Comparison of ENCODE assay signal across 23 cellular contexts in the genomic region with DNA sequence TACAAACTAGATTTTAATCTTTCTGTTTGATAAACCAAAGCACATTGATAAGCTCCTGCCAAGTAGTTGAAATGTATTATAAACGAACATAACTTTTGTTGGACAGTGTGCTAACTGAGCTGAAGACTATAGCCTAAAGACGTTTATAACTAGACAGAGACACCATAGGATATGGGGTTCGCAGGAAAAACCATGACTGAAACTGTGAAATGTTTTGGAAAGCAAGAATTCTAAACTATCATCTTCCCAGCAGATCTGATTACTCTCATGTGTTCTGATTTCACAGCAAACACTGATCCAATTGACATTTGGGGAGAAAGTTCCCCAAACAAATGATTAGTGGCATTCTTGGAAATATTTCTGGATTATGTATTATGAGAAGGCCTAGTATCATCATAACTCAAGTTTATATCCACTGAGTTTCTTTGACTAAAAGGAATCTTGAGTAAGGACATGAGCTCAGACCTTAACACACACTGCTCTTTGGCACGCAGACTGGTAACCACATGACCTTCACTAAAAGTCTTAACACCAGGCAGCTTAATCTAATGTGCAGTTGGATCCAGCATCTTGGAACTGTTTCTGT.
DNase-seq lines count a peak whose midpoint lies in the region; ATAC-seq and TF ChIP-seq lines count a peak whose summit lies in the region.
"Had no signal": no experiment of that assay in that cellular context is flagged by ENCODE, and none has a peak within 500 bp of the region (broad histone marks: within the 10 kb centered on the region; RNA-seq: fewer than 3 reads in every experiment).

No MANE protein-coding gene starts in this region.

- DNase-seq in MG63: peak; percentile 70
- peak; percentile 65 for DNase-seq in fibroblast of the aortic adventitia (ENCODE audit: low read depth)
- no peak for DNase-seq in nephron progenitor cell
- DNase-seq in NCI-H1105 (lab: John Stamatoyannopoulos, UW): no peak
- no peak for DNase-seq in medulla oblongata (ENCODE audit: extremely low spot score)
- no peak for DNase-seq in NCI-H2107 (lab: John Stamatoyannopoulos, UW)
- DNase-seq: activated CD4-positive, alpha-beta T cell treated with anti-CD3 and anti-CD28 coated beads for 48 hours; activated naive CD4-positive, alpha-beta T cell; CD8-positive, alpha-beta T cell; dermis blood vessel endothelial cell; DND-41; glutamatergic neuron; H9; immature natural killer cell; naive B cell; NCI-H187 treated with DMSO at 0.1 percent for 48 hours; NCI-H446; RPMI8226; stimulated activated CD4-positive, alpha-beta T cell treated with anti-CD3 and anti-CD28 coated beads, Interleukin-12 subunit alpha, Interleukin-12 subunit beta, amount 100 ng/mL, for 4 hours had no signal

- no peaks in the 10 kb centered on the region for H3K36me3 ChIP-seq in MG63
- H3K36me3 ChIP-seq: tibial artery had no signal

- H3K36me3 Mint-ChIP-seq in nephron progenitor cell (ENCODE audit: low read depth): peaks cover 36% of the 10 kb centered on the region
- H3K36me3 Mint-ChIP-seq: CD8-positive, alpha-beta T cell; immature natural killer cell had no signal

- peak overlapping the region; percentile 5; the same call in 1 of the 2 replicates for H3K27ac ChIP-seq in 22Rv1
- H3K27ac ChIP-seq: tibial artery had no signal

- ATAC-seq in HG03045 (IDR thresholded peaks at IDR 0.05; ENCODE audit: unreplicated experiment): no peak
- ATAC-seq: CD8-positive, alpha-beta T cell had no signal

- no peak overlapping the region for H3K4me3 Mint-ChIP-seq in nephron progenitor cell
- H3K4me3 Mint-ChIP-seq: CD8-positive, alpha-beta T cell; H9; immature natural killer cell; naive B cell had no signal

- peaks cover 29% of the 10 kb centered on the region for H3K4me1 Mint-ChIP-seq in nephron progenitor cell
- H3K4me1 Mint-ChIP-seq: immature natural killer cell, naive B cell had no signal

- H3K9me3 ChIP-seq in MG63: peaks cover 11% of the 10 kb centered on the region
- H3K9me3 ChIP-seq: tibial artery had no signal

- H3K4me3 ChIP-seq in MG63 (no peak overlapping the region), fibroblast of the aortic adventitia (ENCODE audit: low read depth, low read length) (no peak overlapping the region)
- H3K4me3 ChIP-seq: lung, tibial artery had no signal

- TF ChIP-seq CTCF in 22Rv1 (IDR thresholded peaks at IDR 0.05): no peak
- TF ChIP-seq CTCF in fibroblast of the aortic adventitia (IDR thresholded peaks at IDR 0.05; ENCODE audit: insufficient read depth, low read length): no peak
- no peak for TF ChIP-seq CTCF in nephron progenitor cell (IDR thresholded peaks at IDR 0.05)

- peaks cover 48% of the 10 kb centered on the region for H3K9me3 Mint-ChIP-seq in nephron progenitor cell

- no peaks in the 10 kb centered on the region for H3K27me3 ChIP-seq in MG63
- H3K27me3 ChIP-seq: tibial artery had no signal

- peak overlapping the region; percentile 30 for H3K27ac Mint-ChIP-seq in nephron progenitor cell
- H3K27ac Mint-ChIP-seq: CD8-positive, alpha-beta T cell; H9; immature natural killer cell had no signal

- H3K27me3 Mint-ChIP-seq in nephron progenitor cell (ENCODE audit: low read depth, poor library complexity): no peaks in the 10 kb centered on the region
- H3K27me3 Mint-ChIP-seq: naive B cell had no signal

Comparison
In these comparisons a context has a peak if more than half of its experiments do, and no peak if none do; other contexts are left out.
1. DNase-seq: peak in MG63 (single experiment) and fibroblast of the aortic adventitia (single experiment); none in nephron progenitor cell (single experiment), NCI-H1105 (single experiment), medulla oblongata (single experiment) and NCI-H2107 (single experiment).